In genomic region chr3:111229301-111229700, GRCh38 we compare ENCODE assay signal across 33 cellular contexts.
"Had no signal": no experiment of that assay in that cellular context is flagged by ENCODE, and none has a peak within 500 bp of the region (broad histone marks: within the 10 kb centered on the region; RNA-seq: fewer than 3 reads in every experiment).

No MANE protein-coding gene starts in this region.

- H3K27me3 Mint-ChIP-seq: activated CD4-positive, alpha-beta memory T cell treated with anti-CD3 and anti-CD28 coated beads, Interleukin-2, amount 10 ng/mL, durations not matched to agents 7 days and 5 days; activated CD8-positive, alpha-beta memory T cell treated with anti-CD3 and anti-CD28 coated beads, Interleukin-2, amount 10 ng/mL, durations not matched to agents 7 days and 5 days; activated naive CD4-positive, alpha-beta T cell treated with anti-CD3 and anti-CD28 coated beads, Interleukin-2, amount 10 ng/mL, durations not matched to agents 7 days and 5 days; activated naive CD4-positive, alpha-beta T cell treated with anti-CD3 and anti-CD28 coated beads, Interleukin-2, amount 50 U/mL, for 24 hours; activated naive CD8-positive, alpha-beta T cell; activated naive CD8-positive, alpha-beta T cell treated with anti-CD3 and anti-CD28 coated beads, Interleukin-2, amount 10 ng/mL, durations not matched to agents 7 days and 5 days; activated naive CD8-positive, alpha-beta T cell treated with anti-CD3 and anti-CD28 coated beads, Interleukin-2, amount 50 U/mL, for 24 hours; activated T-cell treated with anti-CD3 and anti-CD28 coated beads, Interleukin-2, amount 50 U/mL, for 24 hours had no signal

- H3K4me1 ChIP-seq: ascending aorta had no signal

- H3K27ac ChIP-seq: ascending aorta, cardiac muscle cell, VCaP had no signal

- H3K36me3 ChIP-seq: ascending aorta, cardiac muscle cell had no signal

- H3K4me1 Mint-ChIP-seq: activated B cell treated with CpG ODN at 0.5 μM for 24 hours; activated naive CD4-positive, alpha-beta T cell treated with anti-CD3 and anti-CD28 coated beads, Interleukin-2, amount 50 U/mL, for 24 hours; activated naive CD8-positive, alpha-beta T cell treated with anti-CD3 and anti-CD28 coated beads, Interleukin-2, amount 50 U/mL, for 24 hours; brain had no signal

- H3K27ac Mint-ChIP-seq: activated B cell treated with CpG ODN at 0.5 μM for 24 hours; activated CD4-positive, alpha-beta memory T cell treated with anti-CD3 and anti-CD28 coated beads, Interleukin-2, amount 10 ng/mL, durations not matched to agents 7 days and 5 days; activated CD4-positive, alpha-beta T cell treated with anti-CD3 and anti-CD28 coated beads, Interleukin-2, amount 10 ng/mL, durations not matched to agents 7 days and 5 days; activated CD8-positive, alpha-beta memory T cell treated with anti-CD3 and anti-CD28 coated beads, Interleukin-2, amount 10 ng/mL, durations not matched to agents 7 days and 5 days; activated CD8-positive, alpha-beta T cell treated with anti-CD3 and anti-CD28 coated beads, Interleukin-2, amount 10 ng/mL, durations not matched to agents 7 days and 5 days; activated naive CD4-positive, alpha-beta T cell treated with anti-CD3 and anti-CD28 coated beads, Interleukin-2, amount 10 ng/mL, durations not matched to agents 7 days and 5 days; activated naive CD4-positive, alpha-beta T cell treated with anti-CD3 and anti-CD28 coated beads, Interleukin-2, amount 50 U/mL, for 24 hours; activated naive CD8-positive, alpha-beta T cell; activated naive CD8-positive, alpha-beta T cell treated with anti-CD3 and anti-CD28 coated beads, Interleukin-2, amount 10 ng/mL, durations not matched to agents 7 days and 5 days; activated naive CD8-positive, alpha-beta T cell treated with anti-CD3 and anti-CD28 coated beads, Interleukin-2, amount 50 U/mL, for 24 hours; activated T-cell treated with anti-CD3 and anti-CD28 coated beads, Interleukin-2, amount 50 U/mL, for 24 hours; activated T-helper 2 cell treated with anti-CD3 and anti-CD28 coated beads, Interferon-gamma antibody, Interleukin-2, Interleukin-4, amounts not matched to agents 10 μg/mL and 5 μg/mL and 100 μg/mL, durations not matched to agents 14 hours and 24 hours and 36 hours; brain; T-helper 1 cell treated with Interleukin-12 subunit alpha and Interleukin-12 subunit beta and Interleukin-4 antibody, amounts not matched to agents 30 μg/mL and 1 μg/mL, for 36 hours; T-helper 2 cell treated with Interferon-gamma antibody and Interleukin-4, amounts not matched to agents 5 μg/mL and 100 μg/mL, for 36 hours had no signal

- DNase-seq: activated B cell treated with CpG ODN at 0.5 μM for 24 hours; activated CD4-positive, alpha-beta memory T cell treated with anti-CD3 and anti-CD28 coated beads, Interleukin-2, amount 10 ng/mL, durations not matched to agents 7 days and 5 days; activated CD4-positive, alpha-beta T cell treated with anti-CD3 and anti-CD28 coated beads for 4 hours; activated CD4-positive, alpha-beta T cell treated with anti-CD3 and anti-CD28 coated beads, Interleukin-2, amount 10 ng/mL, durations not matched to agents 7 days and 5 days; activated CD4-positive, alpha-beta T cell treated with anti-CD3 and anti-CD28 coated beads, Interleukin-2, amount 50 U/mL, for 48 hours; activated CD4-positive, CD25-positive, alpha-beta regulatory T cell treated with anti-CD3 and anti-CD28 coated beads, Interleukin-2, amount 50 U/mL, for 72 hours; activated CD8-positive, alpha-beta memory T cell treated with anti-CD3 and anti-CD28 coated beads for 24 hours; activated CD8-positive, alpha-beta memory T cell treated with anti-CD3 and anti-CD28 coated beads, Interleukin-2, amount 10 ng/mL, durations not matched to agents 7 days and 5 days; activated CD8-positive, alpha-beta memory T cell treated with anti-CD3 and anti-CD28 coated beads, Interleukin-2, amount 50 U/mL, for 48 hours; activated CD8-positive, alpha-beta T cell treated with anti-CD3 and anti-CD28 coated beads, Interleukin-2, amount 10 ng/mL, durations not matched to agents 7 days and 5 days; activated effector memory CD4-positive, alpha-beta T cell treated with Interleukin-2 at 50 U/mL for 16 hours; activated gamma-delta T cell; activated naive CD4-positive, alpha-beta T cell treated with anti-CD3 and anti-CD28 coated beads, Interleukin-2, amount 10 ng/mL, durations not matched to agents 7 days and 5 days; activated naive CD4-positive, alpha-beta T cell treated with Interleukin-2 at 50 U/mL for 16 hours; activated naive CD8-positive, alpha-beta T cell treated with anti-CD3 and anti-CD28 coated beads, Interleukin-2, amount 10 ng/mL, durations not matched to agents 7 days and 5 days; activated naive CD8-positive, alpha-beta T cell treated with anti-CD3 and anti-CD28 coated beads, Interleukin-2, amount 50 U/mL, for 24 hours; activated T-cell treated with anti-CD3 and anti-CD28 coated beads, Interleukin-2, amount 50 U/mL, for 24 hours; activated T-cell treated with anti-CD3 and anti-CD28 coated beads, Interleukin-2, amount 50 U/mL, for 48 hours; amygdala; anterior cingulate cortex; central memory CD4-positive, alpha-beta T cell; T-helper 1 cell; T-helper 2 cell; T-helper 9 cell had no signal

- H3K4me3 Mint-ChIP-seq: activated B cell treated with CpG ODN at 0.5 μM for 24 hours; activated CD4-positive, alpha-beta memory T cell treated with anti-CD3 and anti-CD28 coated beads, Interleukin-2, amount 10 ng/mL, durations not matched to agents 7 days and 5 days; activated CD4-positive, alpha-beta T cell treated with anti-CD3 and anti-CD28 coated beads, Interleukin-2, amount 10 ng/mL, durations not matched to agents 7 days and 5 days; activated CD8-positive, alpha-beta memory T cell treated with anti-CD3 and anti-CD28 coated beads, Interleukin-2, amount 10 ng/mL, durations not matched to agents 7 days and 5 days; activated CD8-positive, alpha-beta T cell treated with anti-CD3 and anti-CD28 coated beads, Interleukin-2, amount 10 ng/mL, durations not matched to agents 7 days and 5 days; activated naive CD4-positive, alpha-beta T cell treated with anti-CD3 and anti-CD28 coated beads, Interleukin-2, amount 10 ng/mL, durations not matched to agents 7 days and 5 days; activated naive CD4-positive, alpha-beta T cell treated with anti-CD3 and anti-CD28 coated beads, Interleukin-2, amount 50 U/mL, for 24 hours; activated naive CD8-positive, alpha-beta T cell; activated naive CD8-positive, alpha-beta T cell treated with anti-CD3 and anti-CD28 coated beads, Interleukin-2, amount 10 ng/mL, durations not matched to agents 7 days and 5 days; activated naive CD8-positive, alpha-beta T cell treated with anti-CD3 and anti-CD28 coated beads, Interleukin-2, amount 50 U/mL, for 24 hours; activated T-cell treated with anti-CD3 and anti-CD28 coated beads, Interleukin-2, amount 50 U/mL, for 24 hours; brain; T-helper 1 cell treated with Interleukin-12 subunit alpha and Interleukin-12 subunit beta and Interleukin-4 antibody, amounts not matched to agents 30 μg/mL and 1 μg/mL, for 36 hours; T-helper 2 cell treated with Interferon-gamma antibody and Interleukin-4, amounts not matched to agents 5 μg/mL and 100 μg/mL, for 36 hours had no signal

- H3K4me3 ChIP-seq: ascending aorta, cardiac muscle cell had no signal

- ATAC-seq: activated CD8-positive, alpha-beta memory T cell treated with anti-CD3 and anti-CD28 coated beads, Interleukin-2, amount 10 ng/mL, durations not matched to agents 7 days and 5 days; activated CD8-positive, alpha-beta T cell treated with anti-CD3 and anti-CD28 coated beads, Interleukin-2, amount 10 ng/mL, durations not matched to agents 7 days and 5 days; activated naive CD8-positive, alpha-beta T cell treated with anti-CD3 and anti-CD28 coated beads, Interleukin-2, amount 50 U/mL, for 24 hours had no signal

- H3K36me3 Mint-ChIP-seq: activated naive CD4-positive, alpha-beta T cell treated with anti-CD3 and anti-CD28 coated beads, Interleukin-2, amount 50 U/mL, for 24 hours; activated naive CD8-positive, alpha-beta T cell; brain had no signal

- H3K9me3 ChIP-seq: ascending aorta had no signal

- H3K27me3 ChIP-seq: ascending aorta, cardiac muscle cell had no signal
